Comparison of ENCODE assay signal across 10 cellular contexts in the genomic region with DNA sequence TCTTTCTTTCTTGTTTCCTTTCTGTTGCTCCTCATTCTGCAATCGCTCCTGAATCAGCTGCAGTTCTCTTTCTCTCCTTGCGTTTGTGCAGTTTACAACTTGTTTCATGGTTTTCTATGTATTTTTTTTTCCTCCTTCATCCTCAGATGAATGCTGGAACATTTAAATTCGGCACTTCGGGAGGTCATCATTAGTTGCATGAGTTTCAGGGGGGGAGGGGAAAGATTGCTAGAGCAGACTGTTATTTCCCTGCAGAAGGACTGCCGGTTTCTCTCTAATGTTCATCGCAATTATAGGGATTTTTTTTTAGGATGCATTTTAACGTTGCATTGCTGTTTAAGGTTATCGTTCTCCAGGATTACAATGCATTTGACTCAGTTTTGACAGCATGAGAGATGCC. TPM values are rescaled to one million over a fixed set of nuclear protein-coding genes. Genes with fewer than 3 reads are reported as not detected.
A peak's percentile ranks its signal among the peaks of the same experiment; 100 is the strongest.
DNase-seq lines count a peak whose midpoint lies in the region; ATAC-seq and TF ChIP-seq lines count a peak whose summit lies in the region.
"Had no signal": no experiment of that assay in that cellular context is flagged by ENCODE, and none has a peak within 500 bp of the region (broad histone marks: within the 10 kb centered on the region; RNA-seq: fewer than 3 reads in every experiment).

No MANE protein-coding gene starts in this region.

- peaks cover 4% of the 10 kb centered on the region for H3F3A ChIP-seq in neural cell (ENCODE audit: insufficient read depth, low read length, poor library complexity, severe bottlenecking)

- H3K9me3 ChIP-seq in neural cell (ENCODE audit: low read length) = no peaks in the 10 kb centered on the region

- TF ChIP-seq CTCF in 22Rv1 (IDR thresholded peaks at IDR 0.05) = no peak
- TF ChIP-seq CTCF in epithelial cell of proximal tubule (conservative IDR thresholded peaks at IDR 0.05; ENCODE audit: low read depth, low read length) = no peak
- TF ChIP-seq CTCF in neural cell (IDR thresholded peaks at IDR 0.05; ENCODE audit: poor library complexity, severe bottlenecking) = no peak

- no peak for TF ChIP-seq EP300 in neural cell (conservative IDR thresholded peaks at IDR 0.05; ENCODE audit: poor library complexity, severe bottlenecking)

- no peaks in the 10 kb centered on the region for H3K36me3 ChIP-seq in neural cell (ENCODE audit: insufficient read depth, low read length)

- H4K20me1 ChIP-seq in neural cell (ENCODE audit: insufficient read depth) = no peaks in the 10 kb centered on the region

- H2AFZ ChIP-seq in neural cell (ENCODE audit: low read depth, low read length) = peak overlapping the region; percentile 23

- H3K9me2 ChIP-seq in neural cell (ENCODE audit: insufficient read depth, low read length) = no peaks in the 10 kb centered on the region

- H3K27me3 ChIP-seq in neural cell (ENCODE audit: insufficient read depth, low read depth, low read length) = no peaks in the 10 kb centered on the region

- peaks cover 10% of the 10 kb centered on the region for H3K79me2 ChIP-seq in neural cell (replicated peaks; ENCODE audit: insufficient read depth, low read length)

- H3K27ac ChIP-seq in 22Rv1 = 0 out of 2 replicates have a peak overlapping the region, but pooled peaks have one; percentile 21
- H3K27ac ChIP-seq in neural cell (ENCODE audit: low read length) = peak overlapping the region; percentile 58

- H3K9ac ChIP-seq in neural cell (ENCODE audit: low read length) = peak overlapping the region; percentile 70

- TF ChIP-seq RAD21 in neural cell (conservative IDR thresholded peaks at IDR 0.05) = no peak

- H3K4me3 ChIP-seq in epithelial cell of proximal tubule (ENCODE audit: low read depth, low read length) (peak overlapping the region; percentile 59), neural cell (ENCODE audit: low read length) (peak overlapping the region; percentile 71)

- ATAC-seq in HG02970 (IDR thresholded peaks at IDR 0.05; ENCODE audit: low FRiP score, unreplicated experiment) = no peak

- peak overlapping the region; percentile 94 for H3K4me2 ChIP-seq in neural cell (ENCODE audit: low read length)

- DNase-seq in NCI-H69 (lab: John Stamatoyannopoulos, UW) (peak; percentile 22), epithelial cell of proximal tubule (ENCODE audit: low read depth) (no peak), amygdala (lab: John Stamatoyannopoulos, UW) (no peak), AG08396 (ENCODE audit: low spot score) (no peak), D341Med (ENCODE audit: low spot score) (no peak)
- DNase-seq: COR-L47, MM.1S had no signal

TF ChIP-seq in neural cell, 6 proteins besides CTCF, POLR2A, EP300 and RAD21:
- TF ChIP-seq, protein P1, sequence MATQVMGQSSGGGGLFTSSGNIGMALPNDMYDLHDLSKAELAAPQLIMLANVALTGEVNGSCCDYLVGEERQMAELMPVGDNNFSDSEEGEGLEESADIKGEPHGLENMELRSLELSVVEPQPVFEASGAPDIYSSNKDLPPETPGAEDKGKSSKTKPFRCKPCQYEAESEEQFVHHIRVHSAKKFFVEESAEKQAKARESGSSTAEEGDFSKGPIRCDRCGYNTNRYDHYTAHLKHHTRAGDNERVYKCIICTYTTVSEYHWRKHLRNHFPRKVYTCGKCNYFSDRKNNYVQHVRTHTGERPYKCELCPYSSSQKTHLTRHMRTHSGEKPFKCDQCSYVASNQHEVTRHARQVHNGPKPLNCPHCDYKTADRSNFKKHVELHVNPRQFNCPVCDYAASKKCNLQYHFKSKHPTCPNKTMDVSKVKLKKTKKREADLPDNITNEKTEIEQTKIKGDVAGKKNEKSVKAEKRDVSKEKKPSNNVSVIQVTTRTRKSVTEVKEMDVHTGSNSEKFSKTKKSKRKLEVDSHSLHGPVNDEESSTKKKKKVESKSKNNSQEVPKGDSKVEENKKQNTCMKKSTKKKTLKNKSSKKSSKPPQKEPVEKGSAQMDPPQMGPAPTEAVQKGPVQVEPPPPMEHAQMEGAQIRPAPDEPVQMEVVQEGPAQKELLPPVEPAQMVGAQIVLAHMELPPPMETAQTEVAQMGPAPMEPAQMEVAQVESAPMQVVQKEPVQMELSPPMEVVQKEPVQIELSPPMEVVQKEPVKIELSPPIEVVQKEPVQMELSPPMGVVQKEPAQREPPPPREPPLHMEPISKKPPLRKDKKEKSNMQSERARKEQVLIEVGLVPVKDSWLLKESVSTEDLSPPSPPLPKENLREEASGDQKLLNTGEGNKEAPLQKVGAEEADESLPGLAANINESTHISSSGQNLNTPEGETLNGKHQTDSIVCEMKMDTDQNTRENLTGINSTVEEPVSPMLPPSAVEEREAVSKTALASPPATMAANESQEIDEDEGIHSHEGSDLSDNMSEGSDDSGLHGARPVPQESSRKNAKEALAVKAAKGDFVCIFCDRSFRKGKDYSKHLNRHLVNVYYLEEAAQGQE (IDR thresholded peaks at IDR 0.05; ENCODE audit: borderline replicate concordance) = no peak
- TF ChIP-seq TAF1 (IDR thresholded peaks at IDR 0.05; ENCODE audit: low read depth) (no peak), SMC3 (conservative IDR thresholded peaks at IDR 0.05; ENCODE audit: poor library complexity) (no peak), MXI1 (conservative IDR thresholded peaks at IDR 0.05; ENCODE audit: poor library complexity, severe bottlenecking) (no peak), EZH2 (IDR thresholded peaks at IDR 0.05; ENCODE audit: borderline replicate concordance, insufficient read depth, low read length, poor library complexity, severe bottlenecking) (no peak), POLR2AphosphoS5 (IDR thresholded peaks at IDR 0.05) (no peak)

RNA-seq across cellular contexts. Expression of a gene that starts 0.7 kb away (rescaled TPM):
- total RNA-seq in epithelial cell of proximal tubule = 0.81 and 0.87 TPM in 2 replicates
- 5.7 and 7.5 TPM in 2 replicates for polyA plus RNA-seq in neural cell
- 21.7 and 27.4 TPM in 2 replicates for polyA minus RNA-seq in neural cell
